In the genomic region with DNA sequence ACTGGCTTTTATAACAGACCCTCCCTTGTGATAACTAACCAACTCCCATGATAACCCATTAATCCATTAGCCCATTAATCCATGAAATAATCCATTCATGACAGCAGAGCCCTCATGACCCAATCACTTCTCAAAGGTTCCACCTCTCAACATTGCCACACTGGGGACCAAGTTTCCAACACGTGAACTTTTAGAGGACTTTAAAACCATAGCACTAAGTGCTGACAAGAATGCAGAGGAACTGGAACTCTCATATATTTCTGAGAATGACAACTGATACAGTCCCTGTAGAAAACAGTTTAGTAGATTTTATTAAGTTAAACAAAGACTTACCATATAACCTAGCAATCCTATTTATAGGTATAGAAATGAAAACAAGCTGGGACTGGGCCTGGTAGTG, we compare ENCODE assay signal across 29 cellular contexts.
"Had no signal": no experiment of that assay in that cellular context is flagged by ENCODE, and none has a peak within 500 bp of the region (broad histone marks: within the 10 kb centered on the region; RNA-seq: fewer than 3 reads in every experiment).

No MANE protein-coding gene starts in this region.

- H3K27me3 ChIP-seq: neural progenitor cell, ovary, spleen, stomach, thyroid gland, tibial nerve, upper lobe of right lung, uterus had no signal

- H3K4me3 ChIP-seq: neural progenitor cell, ovary, psoas muscle, skin epidermis, smooth muscle cell, spleen, stomach, thoracic aorta, thyroid gland, tibial nerve, upper lobe of right lung, uterus had no signal

- H3K36me3 Mint-ChIP-seq: naive thymus-derived CD4-positive, alpha-beta T cell; natural killer cell; neural progenitor cell; stimulated activated naive B cell treated with anti-CD40 and anti-IgM and Interleukin-4, amounts not matched to agents 10 μg/mL and 1 μg/mL and 100 μg/mL, for 72 hours had no signal

- ATAC-seq: naive thymus-derived CD4-positive, alpha-beta T cell; natural killer cell; psoas muscle; right cardiac atrium; sciatic nerve; upper lobe of right lung had no signal

- H3K9me3 Mint-ChIP-seq: natural killer cell; nephron; stimulated activated naive CD8-positive, alpha-beta T cell treated with anti-CD3 and anti-CD28 coated beads, Interleukin-15, Interleukin-2, amounts not matched to agents 100 ng/mL and 50 ng/mL, for 24 hours had no signal

- H3K36me3 ChIP-seq: neural progenitor cell, ovary, spleen, stomach, thoracic aorta, thyroid gland, tibial nerve, upper lobe of right lung, uterus had no signal

- H3K4me1 ChIP-seq: neural progenitor cell, parathyroid adenoma, spleen, thyroid gland, uterus had no signal

- H3K9me3 ChIP-seq: ovary, psoas muscle, spleen, stomach, thoracic aorta, thyroid gland, tibial nerve, upper lobe of right lung, uterus had no signal

- H3K4me3 Mint-ChIP-seq: naive thymus-derived CD4-positive, alpha-beta T cell; natural killer cell; nephron; neural progenitor cell; stimulated activated naive B cell treated with anti-CD40 and anti-IgM and Interleukin-4, amounts not matched to agents 10 μg/mL and 1 μg/mL and 100 μg/mL, for 72 hours; stimulated activated naive CD8-positive, alpha-beta T cell treated with anti-CD3 and anti-CD28 coated beads, Interleukin-15, Interleukin-2, amounts not matched to agents 100 ng/mL and 50 ng/mL, for 24 hours had no signal

- H3K4me2 ChIP-seq: neural progenitor cell, smooth muscle cell had no signal

- H2AFZ ChIP-seq: neural progenitor cell, parathyroid adenoma had no signal

- H3K79me2 ChIP-seq: parathyroid adenoma had no signal

- H3K27ac Mint-ChIP-seq: naive thymus-derived CD4-positive, alpha-beta T cell; natural killer cell; nephron; neural progenitor cell; progenitor cell of endocrine pancreas; stimulated activated naive B cell treated with anti-CD40 and anti-IgM and Interleukin-4, amounts not matched to agents 10 μg/mL and 1 μg/mL and 100 μg/mL, for 72 hours; stimulated activated naive CD8-positive, alpha-beta T cell treated with anti-CD3 and anti-CD28 coated beads, Interleukin-15, Interleukin-2, amounts not matched to agents 100 ng/mL and 50 ng/mL, for 24 hours had no signal

- H3K4me1 Mint-ChIP-seq: naive thymus-derived CD4-positive, alpha-beta T cell; natural killer cell had no signal

- DNase-seq: naive thymus-derived CD4-positive, alpha-beta T cell; natural killer cell; occipital lobe; ovary; posterior cingulate gyrus; right cardiac atrium; spleen; stimulated activated CD4-positive, alpha-beta T cell treated with anti-CD3 and anti-CD28 coated beads, Interleukin-12 subunit alpha, Interleukin-12 subunit beta, amount 100 ng/mL, for 4 hours; stimulated activated CD4-positive, alpha-beta T cell treated with anti-CD3 and anti-CD28 coated beads, Interleukin-1b, Interleukin-23, amount 100 ng/mL, for 48 hours; stimulated activated CD4-positive, alpha-beta T cell treated with anti-CD3 and anti-CD28 coated beads, Interleukin-4, amount 100 ng/mL, for 1 hour; stimulated activated CD4-positive, alpha-beta T cell treated with anti-CD3 and anti-CD28 coated beads, Interleukin-4, amount 100 ng/mL, for 4 hours; stimulated activated CD8-positive, alpha-beta memory T cell treated with anti-CD3 and anti-CD28 coated beads, Interleukin-4, amount 100 ng/mL, for 48 hours; stimulated activated naive B cell treated with anti-CD40 and anti-IgM and Interleukin-4, amounts not matched to agents 10 μg/mL and 1 μg/mL and 100 μg/mL, for 72 hours; stimulated activated naive CD4-positive, alpha-beta T cell treated with Interleukin-2 at 50 U/mL for 16 hours; stomach; thyroid gland; upper lobe of right lung; uterus had no signal

- H3K27ac ChIP-seq: neural progenitor cell, ovary, parathyroid adenoma, psoas muscle, skin epidermis, spleen, stomach, thoracic aorta, thyroid gland, tibial nerve, upper lobe of right lung, uterus had no signal

- H3K9ac ChIP-seq: neural progenitor cell, parathyroid adenoma had no signal
